Comparison of ENCODE assay signal across 13 cellular contexts in the genomic region with DNA sequence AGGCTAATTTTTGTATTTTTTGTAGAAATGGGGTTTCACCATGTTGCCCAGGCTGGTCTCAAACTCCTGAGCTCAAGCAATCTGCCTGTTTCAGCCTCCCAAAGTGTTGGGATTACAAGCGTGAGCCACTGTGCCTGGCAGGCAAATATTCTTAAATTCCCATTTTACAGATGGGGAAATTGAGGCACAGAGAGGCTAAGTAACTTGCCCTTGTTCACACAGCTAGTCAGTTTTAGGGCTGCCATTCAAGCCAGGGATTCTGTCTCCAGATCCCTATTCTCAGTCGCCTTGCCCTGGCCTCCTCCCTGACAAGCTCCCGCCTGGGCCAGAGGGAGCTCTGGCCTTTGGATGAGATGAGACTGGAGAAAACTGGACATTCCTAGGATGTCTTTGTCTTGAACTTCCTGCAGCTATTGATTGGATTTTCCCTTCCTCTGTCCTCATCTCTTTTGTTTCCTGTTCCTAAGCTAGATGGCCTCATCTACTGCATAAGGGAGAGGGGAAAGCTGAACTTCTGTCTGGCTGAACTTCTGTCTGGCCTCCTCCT.
DNase-seq lines count a peak whose midpoint lies in the region; TF ChIP-seq lines count a peak whose summit lies in the region.
"Had no signal": no experiment of that assay in that cellular context is flagged by ENCODE, and none has a peak within 500 bp of the region (broad histone marks: within the 10 kb centered on the region; RNA-seq: fewer than 3 reads in every experiment).

No MANE protein-coding gene starts in this region.

- H2BK15ac ChIP-seq in H9 (ENCODE audit: low read depth, low read length) = no peak overlapping the region

- no peak for TF ChIP-seq POLR2A in uterus (IDR thresholded peaks at IDR 0.05)

- WGBS in H9 (ENCODE audit: extremely low coverage, insufficient read length, low lambda C conversion rate) = no CpG with 5 or more reads among the region's 3 CpGs

- H3K9me3 Mint-ChIP-seq in H9 = no peaks in the 10 kb centered on the region
- no peaks in the 10 kb centered on the region for H3K9me3 Mint-ChIP-seq in endothelial cell (ENCODE audit: unreplicated experiment)
- H3K9me3 Mint-ChIP-seq: CD4-positive, CD25-positive, alpha-beta regulatory T cell had no signal

- H3K4me1 ChIP-seq in H9 (ENCODE audit: insufficient read depth, low read length) (peaks cover 6% of the 10 kb centered on the region; the same call in 1 of the 2 replicates), muscle layer of colon (ENCODE audit: insufficient read depth, low read length) (peaks cover 50% of the 10 kb centered on the region), uterus (no peaks in the 10 kb centered on the region)
- H3K4me1 ChIP-seq: Peyer's patch had no signal

- H3K36me3 Mint-ChIP-seq in H9 (ENCODE audit: insufficient read depth in 1 of 3, low read depth in 3 of 3) = no peaks in the 10 kb centered on the region; a peak in 1 of 7 replicates
- H3K36me3 Mint-ChIP-seq in endothelial cell (ENCODE audit: low read depth, unreplicated experiment) = no peaks in the 10 kb centered on the region
- H3K36me3 Mint-ChIP-seq: CD4-positive, CD25-positive, alpha-beta regulatory T cell had no signal

- no peak overlapping the region for H3K23ac ChIP-seq in H9 (ENCODE audit: insufficient read length, low read depth, low read length)

- H3K27ac Mint-ChIP-seq in H9 = peak overlapping the region; percentile 40 to 84 (median 46); a peak in 4 of 7 replicates
- peak overlapping the region; percentile 76 for H3K27ac Mint-ChIP-seq in endothelial cell (ENCODE audit: unreplicated experiment)
- H3K27ac Mint-ChIP-seq: B cell; CD4-positive, CD25-positive, alpha-beta regulatory T cell had no signal

- H3K27ac ChIP-seq in H9 (ENCODE audit: insufficient read length, low read depth, low read length) (peak overlapping the region; percentile 33), muscle layer of colon (ENCODE audit: low read depth, low read length) (peak overlapping the region; percentile 39), uterus (peak overlapping the region; percentile 57 to 61)
- H3K27ac ChIP-seq: Peyer's patch had no signal

- no peak overlapping the region for H3K9ac ChIP-seq in H9 (ENCODE audit: extremely low read depth, insufficient read length, low read length)
- H3K9ac ChIP-seq in muscle layer of colon (ENCODE audit: low read length) = no peak overlapping the region

- no peaks in the 10 kb centered on the region for H3K79me1 ChIP-seq in H9 (ENCODE audit: insufficient read depth, low read depth, low read length, poor library complexity, severe bottlenecking)

- H3K4me3 Mint-ChIP-seq in H9 = peak overlapping the region in 1 of 2 experiments; percentile 61; a peak in 2 of 5 replicates
- no peak overlapping the region for H3K4me3 Mint-ChIP-seq in endothelial cell (ENCODE audit: unreplicated experiment)
- H3K4me3 Mint-ChIP-seq: B cell; CD4-positive, CD25-positive, alpha-beta regulatory T cell had no signal

- no peak overlapping the region for H2BK20ac ChIP-seq in H9 (ENCODE audit: low read depth, low read length, poor library complexity, severe bottlenecking)

- H2BK12ac ChIP-seq in H9 (ENCODE audit: insufficient read length, low read depth, low read length) = peak overlapping the region; percentile 45

- no peak overlapping the region for H4K5ac ChIP-seq in H9 (ENCODE audit: insufficient read length, low read depth, low read length)

- no peaks in the 10 kb centered on the region for H3K23me2 ChIP-seq in H9 (ENCODE audit: insufficient read length, low read depth, low read length, poor library complexity, severe bottlenecking)

- no peak overlapping the region for H2BK120ac ChIP-seq in H9 (ENCODE audit: low read depth, low read length, poor library complexity, severe bottlenecking)

- H3K27me3 Mint-ChIP-seq in H9 (ENCODE audit: low read depth) = no peaks in the 10 kb centered on the region
- H3K27me3 Mint-ChIP-seq in endothelial cell (ENCODE audit: unreplicated experiment) = peaks cover 2% of the 10 kb centered on the region
- H3K27me3 Mint-ChIP-seq: CD4-positive, CD25-positive, alpha-beta regulatory T cell had no signal

- H4K20me1 ChIP-seq in H9 (ENCODE audit: control insufficient read depth, insufficient read depth, insufficient read length) = no peaks in the 10 kb centered on the region

- H2BK5ac ChIP-seq in H9 (ENCODE audit: insufficient read length, low read length) = no peak overlapping the region

- H3K4me1 Mint-ChIP-seq in H9 (peaks cover 39 to 41% of the 10 kb centered on the region in 2 experiments), endothelial cell (ENCODE audit: unreplicated experiment) (peaks cover 21% of the 10 kb centered on the region)
- H3K4me1 Mint-ChIP-seq: B cell; CD4-positive, CD25-positive, alpha-beta regulatory T cell had no signal

- no peak overlapping the region for H2AFZ ChIP-seq in H9 (ENCODE audit: low read length)

- H3K27me3 ChIP-seq in H9 (ENCODE audit: insufficient read depth, low read length) = no peaks in the 10 kb centered on the region
- no peaks in the 10 kb centered on the region for H3K27me3 ChIP-seq in muscle layer of colon (ENCODE audit: control insufficient read depth in 1 of 2, insufficient read depth in 2 of 2, low read length in 2 of 2)
- H3K27me3 ChIP-seq in uterus = no peaks in the 10 kb centered on the region
- H3K27me3 ChIP-seq: Peyer's patch had no signal

- no peak overlapping the region for H3K14ac ChIP-seq in H9 (ENCODE audit: insufficient read depth, low read length)

- intact Hi-C loops in uterus (cut with DNase I; ENCODE audit: low total_unique reads) = no loop called here

- CTCF ChIA-PET in GM10248 (lab: Yijun Ruan, JAX) = interaction anchor here (1.3 to 1.6 kb wide), 2 partner anchors 8 to 11 kb away, joined by 3 read pairs; no protein-coding TSS in a partner anchor

- no peak overlapping the region for H3K4ac ChIP-seq in H9 (ENCODE audit: low read depth, low read length)

- POLR2A ChIA-PET in GM10248 (lab: Yijun Ruan, JAX) = no interaction called here

- H3K4me2 ChIP-seq in H9 (ENCODE audit: insufficient read depth, insufficient read length, low read length) = no peak overlapping the region

- TF ChIP-seq CTCF in H9 (conservative IDR thresholded peaks at IDR 0.05) = no peak
- TF ChIP-seq CTCF in endothelial cell (IDR thresholded peaks at IDR 0.05; ENCODE audit: unreplicated experiment) = no peak
- TF ChIP-seq CTCF in uterus (IDR thresholded peaks at IDR 0.05) = no peak
- no peak for TF ChIP-seq CTCF in GM10248 (IDR thresholded peaks at IDR 0.05; ENCODE audit: control extremely low read depth, extremely low read depth, low read depth, missing control alignments)

- no peak overlapping the region for H2AK5ac ChIP-seq in H9 (ENCODE audit: insufficient read length, low read length)

- no peaks in the 10 kb centered on the region for H3K36me3 ChIP-seq in muscle layer of colon (ENCODE audit: insufficient read depth, low read length)
- no peaks in the 10 kb centered on the region for H3K36me3 ChIP-seq in uterus
- H3K36me3 ChIP-seq: Peyer's patch had no signal

- H3K18ac ChIP-seq in H9 (ENCODE audit: insufficient read length, low read depth, low read length) = peak overlapping the region; percentile 63

- H3T11ph ChIP-seq in H9 (ENCODE audit: low read length) = no peak overlapping the region

- H3K79me2 ChIP-seq in H9 (ENCODE audit: insufficient read depth, low read length) = no peaks in the 10 kb centered on the region

- H3K9me3 ChIP-seq in H9 (ENCODE audit: control insufficient read depth, low read depth, low read length) (no peaks in the 10 kb centered on the region), muscle layer of colon (ENCODE audit: low read length) (no peaks in the 10 kb centered on the region), uterus (no peaks in the 10 kb centered on the region)
- H3K9me3 ChIP-seq: Peyer's patch had no signal

- H3K4me3 ChIP-seq in muscle layer of colon (ENCODE audit: low read depth in 1 of 2, low read length in 2 of 2) = no peak overlapping the region
- H3K4me3 ChIP-seq in uterus = no peak overlapping the region
- H3K4me3 ChIP-seq: Peyer's patch had no signal

- DNase-seq in H9 (no peak), endothelial cell (ENCODE audit: low spot score) (no peak), uterus (no peak), GM10248 (ENCODE audit: extremely low spot score) (no peak), T1000 (lab: John Stamatoyannopoulos, UW) (no peak), NCI-H345 (lab: John Stamatoyannopoulos, UW) (no peak)
- DNase-seq: CD4-positive, CD25-positive, alpha-beta regulatory T cell; NCI-H1092 treated with DMSO at 0.1 percent for 48 hours; NCI-H2081 treated with DMSO at 0.1 percent for 48 hours; NCI-H510A treated with DMSO at 0.1 percent for 48 hours; Peyer's patch had no signal

- H3K56ac ChIP-seq in H9 (ENCODE audit: insufficient read length, low read depth, low read length) = no peak overlapping the region

- H4K91ac ChIP-seq in H9 (ENCODE audit: insufficient read length, low read depth, low read length) = no peak overlapping the region

- H4K8ac ChIP-seq in H9 (replicated peaks; ENCODE audit: insufficient read length, low read depth, low read length) = no peak overlapping the region
